ENCODE assay signal across 10 cellular contexts in genomic region chr21:33760641-33761103, GRCh38.
DNase-seq lines count a peak whose midpoint lies in the region; ATAC-seq and TF ChIP-seq lines count a peak whose summit lies in the region.
"Had no signal": no experiment of that assay in that cellular context is flagged by ENCODE, and none has a peak within 500 bp of the region (broad histone marks: within the 10 kb centered on the region; RNA-seq: fewer than 3 reads in every experiment).

No MANE protein-coding gene starts in this region.

- peaks cover 4% of the 10 kb centered on the region; the same call in 1 of the 2 replicates for H3K79me2 ChIP-seq in SK-N-SH (ENCODE audit: insufficient read depth)

- no peaks in the 10 kb centered on the region for H3K9me2 ChIP-seq in SK-N-SH

- H4K20me1 ChIP-seq in SK-N-SH (ENCODE audit: insufficient read depth): no peaks in the 10 kb centered on the region

- TF ChIP-seq RAD21 in SK-N-SH (IDR thresholded peaks at IDR 0.05; ENCODE audit: low read length): no peak

- peak overlapping the region; percentile 62 for H3K4me2 ChIP-seq in SK-N-SH

- TF ChIP-seq EP300 in SK-N-SH (IDR thresholded peaks at IDR 0.05; ENCODE audit: borderline replicate concordance in 1 of 2, low read depth in 1 of 2, low read length in 1 of 2) (no peak), gastroesophageal sphincter (IDR thresholded peaks at IDR 0.05) (no peak)

- H3F3A ChIP-seq in SK-N-SH (replicated peaks; ENCODE audit: insufficient read depth): peaks cover 46% of the 10 kb centered on the region

- H3K9ac ChIP-seq in SK-N-SH (no peak overlapping the region), skeletal muscle tissue (ENCODE audit: low read depth in 1 of 3, low read length in 3 of 3) (no peak overlapping the region)

- H3K36me3 ChIP-seq in SK-N-SH (replicated peaks in 1 of 2; ENCODE audit: control insufficient read depth in 1 of 2, insufficient read depth in 2 of 2, low read length in 1 of 2): peaks cover 2 to 25% of the 10 kb centered on the region in 2 experiments
- H3K36me3 ChIP-seq in gastroesophageal sphincter: peaks cover 0 to 21% of the 10 kb centered on the region in 2 donors
- peaks cover 0 to 1% (median 0%) of the 10 kb centered on the region in 3 donors for H3K36me3 ChIP-seq in skeletal muscle tissue (ENCODE audit: control insufficient read depth in 3 of 3, insufficient read depth in 3 of 3, low read length in 3 of 3)
- no peaks in the 10 kb centered on the region for H3K36me3 ChIP-seq in body of pancreas (replicated peaks in 1 of 2; ENCODE audit: insufficient read depth in 1 of 2, low read depth in 2 of 2)

- H3K27ac ChIP-seq in SK-N-SH (ENCODE audit: low read depth in 2 of 2, low read length in 1 of 2): peak overlapping the region; percentile 25 to 93; a peak in 3 of 4 replicates
- H3K27ac ChIP-seq in gastroesophageal sphincter: peak overlapping the region in 2 of 4 donors; percentile 46 to 67
- peak overlapping the region; percentile 67 for H3K27ac ChIP-seq in skeletal muscle tissue (ENCODE audit: low read depth, low read length)
- H3K27ac ChIP-seq in body of pancreas: peak overlapping the region in 2 of 4 donors; percentile 10 to 20

- whole genome bisulfite sequencing in SK-N-SH (ENCODE audit: low lambda C conversion rate): 75% methylated on average over 3 of the region's 3 CpGs
- 14 to 38% methylated on average over 2 to 3 of the region's 3 CpGs for WGBS in gastroesophageal sphincter (ENCODE audit: low coverage in 1 of 2), 2 donors
- WGBS in body of pancreas, 2 donors: 67 to 77% methylated on average over 3 of the region's 3 CpGs

- POLR2A ChIA-PET in SK-N-SH (lab: Yijun Ruan, JAX): no interaction called here

- DNase-seq in ELR (ENCODE audit: low read depth) (peak; percentile 43), SK-N-SH (no peak), T-helper 2 cell (no peak), body of pancreas (no peak)
- DNase-seq: NCI-H1105 treated with DMSO at 0.1 percent for 48 hours; stimulated activated CD4-positive, alpha-beta T cell treated with anti-CD3 and anti-CD28 coated beads, Interleukin-1b, Interleukin-23, amount 100 ng/mL, for 48 hours had no signal

- no peaks in the 10 kb centered on the region for H3K9me3 ChIP-seq in SK-N-SH
- no peaks in the 10 kb centered on the region for H3K9me3 ChIP-seq in gastroesophageal sphincter
- no peaks in the 10 kb centered on the region for H3K9me3 ChIP-seq in skeletal muscle tissue (ENCODE audit: control insufficient read depth in 3 of 3, low read length in 3 of 3)
- no peaks in the 10 kb centered on the region for H3K9me3 ChIP-seq in body of pancreas

- H2AFZ ChIP-seq in SK-N-SH (ENCODE audit: low read depth): no peak overlapping the region

- intact Hi-C loops in body of pancreas (cut with DNase I): no loop called here

- CTCF ChIA-PET in SK-N-SH (lab: Yijun Ruan, JAX): no interaction called here

- TF ChIP-seq CTCF in SK-N-SH (IDR thresholded peaks at IDR 0.05) (no peak), gastroesophageal sphincter (IDR thresholded peaks at IDR 0.05) (no peak), body of pancreas (IDR thresholded peaks at IDR 0.05) (no peak)

- peaks cover 0 to 21% of the 10 kb centered on the region in 2 experiments; a peak in 1 of 4 replicates for H3K4me1 ChIP-seq in SK-N-SH (ENCODE audit: control insufficient read depth in 1 of 2, insufficient read depth in 2 of 2, low read depth in 1 of 2, low read length in 1 of 2)
- peaks cover 0 to 17% (median 0%) of the 10 kb centered on the region in 3 donors for H3K4me1 ChIP-seq in gastroesophageal sphincter
- peaks cover 0 to 10% (median 9%) of the 10 kb centered on the region in 3 donors for H3K4me1 ChIP-seq in skeletal muscle tissue (ENCODE audit: control insufficient read depth in 3 of 3, insufficient read depth in 3 of 3, low read length in 3 of 3)
- peaks cover under 1% of the 10 kb centered on the region for H3K4me1 ChIP-seq in body of pancreas

- ATAC-seq in gastroesophageal sphincter (peak; percentile 31), GM21360 (IDR thresholded peaks at IDR 0.05; ENCODE audit: unreplicated experiment) (no peak), GM21529 (IDR thresholded peaks at IDR 0.05; ENCODE audit: unreplicated experiment) (no peak), body of pancreas (no peak)

- H3K27me3 ChIP-seq in SK-N-SH (ENCODE audit: insufficient read depth) (no peaks in the 10 kb centered on the region), gastroesophageal sphincter (no peaks in the 10 kb centered on the region), skeletal muscle tissue (ENCODE audit: control insufficient read depth in 3 of 3, insufficient read depth in 3 of 3, low read length in 3 of 3) (no peaks in the 10 kb centered on the region), body of pancreas (no peaks in the 10 kb centered on the region)

- H3K4me3 ChIP-seq in SK-N-SH (ENCODE audit: low read depth in 2 of 2, low read length in 1 of 2): no peak overlapping the region
- H3K4me3 ChIP-seq in gastroesophageal sphincter: no peak overlapping the region
- no peak overlapping the region for H3K4me3 ChIP-seq in skeletal muscle tissue (ENCODE audit: low read length in 3 of 3)
- H3K4me3 ChIP-seq in body of pancreas: no peak overlapping the region

- TF ChIP-seq POLR2A in gastroesophageal sphincter (IDR thresholded peaks at IDR 0.05): no peak
- no peak for TF ChIP-seq POLR2A in body of pancreas (IDR thresholded peaks at IDR 0.05)

TF ChIP-seq in SK-N-SH, 30 proteins besides CTCF, POLR2A, EP300 and RAD21:
- TF ChIP-seq TCF12 (IDR thresholded peaks at IDR 0.05) (peak; percentile 31; the same call in 1 of the 2 replicates), SIN3A (IDR thresholded peaks at IDR 0.05; ENCODE audit: borderline replicate concordance, low read depth, low read length) (no peak), REST (IDR thresholded peaks at IDR 0.05; ENCODE audit: low read depth, low read length) (peak; percentile 76; the same call in 1 of the 2 replicates), TEAD4 (IDR thresholded peaks at IDR 0.05; ENCODE audit: borderline replicate concordance, insufficient read depth) (peak; percentile 24; the same call in 1 of the 2 replicates)
